Comparison of ENCODE assay signal across 2 cellular contexts in genomic region chr12:107873223-107873622, GRCh38.
TF ChIP-seq lines count a peak whose summit lies in the region.

No MANE protein-coding gene starts in this region.

TF ChIP-seq in GM23338, 12 proteins besides CTCF, POLR2A, EP300 and RAD21 (continued from another document):
- TF ChIP-seq ZNF462 (CRISPR knock-in tag; IDR thresholded peaks at IDR 0.05) (no peak), JUNB (IDR thresholded peaks at IDR 0.05; ENCODE audit: unreplicated experiment) (no peak), ETS1 (IDR thresholded peaks at IDR 0.05) (no peak)

TF ChIP-seq in WTC11, 78 proteins besides CTCF, POLR2A, EP300 and RAD21 (continued from another document):
- TF ChIP-seq ZNF425 (CRISPR knock-in tag; conservative IDR thresholded peaks at IDR 0.05) (no peak), AR (CRISPR knock-in tag; IDR thresholded peaks at IDR 0.05) (no peak), ZNF532 (CRISPR knock-in tag; IDR thresholded peaks at IDR 0.05; ENCODE audit: borderline replicate concordance) (no peak), GTF2I (CRISPR knock-in tag; conservative IDR thresholded peaks at IDR 0.05) (no peak), TEAD1 (CRISPR knock-in tag; IDR thresholded peaks at IDR 0.05) (no peak), E2F5 (CRISPR knock-in tag; IDR thresholded peaks at IDR 0.05) (no peak)
